In the genomic region with DNA sequence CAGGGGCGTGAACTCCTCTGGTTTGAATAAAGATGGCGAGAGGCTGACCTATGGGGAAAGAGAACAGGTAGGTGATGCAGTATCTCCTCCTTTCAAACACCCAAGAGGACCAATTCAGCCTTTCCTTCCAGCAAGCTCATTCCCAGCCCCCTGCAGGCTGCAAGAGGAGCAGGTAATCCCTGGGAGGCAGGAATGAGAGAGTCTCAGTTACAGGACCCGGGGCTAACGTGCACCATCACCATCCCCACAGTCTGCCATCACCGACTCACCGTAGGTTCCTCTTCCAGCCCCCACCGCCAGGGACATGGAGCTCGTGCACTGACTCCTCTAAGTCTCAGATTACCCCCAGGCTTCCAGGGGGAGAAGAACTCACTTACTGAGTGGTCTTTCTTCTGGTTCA, we compare ENCODE assay signal across 19 cellular contexts. TPM values are rescaled to one million over a fixed set of nuclear protein-coding genes. Genes with fewer than 3 reads are reported as not detected.
"Had no signal": no experiment of that assay in that cellular context is flagged by ENCODE, and none has a peak within 500 bp of the region (broad histone marks: within the 10 kb centered on the region; RNA-seq: fewer than 3 reads in every experiment).

No MANE protein-coding gene starts in this region.

- H3K4me3 ChIP-seq: adrenal gland, colonic mucosa, hepatocyte, ovary, testis had no signal

- H3K4me2 ChIP-seq: hepatocyte had no signal

- H3K4me1 ChIP-seq: adrenal gland, colonic mucosa, testis had no signal

- H3K27me3 ChIP-seq: adrenal gland, colonic mucosa, hepatocyte, ovary, testis had no signal

- H3K27ac Mint-ChIP-seq: activated T-helper 2 cell treated with anti-CD3 and anti-CD28 coated beads, Interferon-gamma antibody, Interleukin-2, Interleukin-4, amounts not matched to agents 10 μg/mL and 5 μg/mL and 100 μg/mL, durations not matched to agents 14 hours and 24 hours and 36 hours; immature natural killer cell; memory B cell; nephron; stimulated activated naive CD8-positive, alpha-beta T cell treated with anti-CD3 and anti-CD28 coated beads, Interleukin-15, Interleukin-2, amounts not matched to agents 100 ng/mL and 50 ng/mL, for 24 hours; T-helper 1 cell treated with Interleukin-12 subunit alpha and Interleukin-12 subunit beta and Interleukin-4 antibody, amounts not matched to agents 30 μg/mL and 1 μg/mL, for 36 hours had no signal

- H3K79me2 ChIP-seq: hepatocyte had no signal

- H3K9me3 ChIP-seq: adrenal gland, colonic mucosa, ovary, testis had no signal

- ATAC-seq: left colon had no signal

- H3K9me3 Mint-ChIP-seq: activated T-helper 2 cell treated with anti-CD3 and anti-CD28 coated beads, Interferon-gamma antibody, Interleukin-2, Interleukin-4, amounts not matched to agents 10 μg/mL and 5 μg/mL and 100 μg/mL, durations not matched to agents 14 hours and 24 hours and 36 hours; immature natural killer cell; memory B cell; nephron; stimulated activated naive CD8-positive, alpha-beta T cell treated with anti-CD3 and anti-CD28 coated beads, Interleukin-15, Interleukin-2, amounts not matched to agents 100 ng/mL and 50 ng/mL, for 24 hours; T-helper 1 cell treated with Interleukin-12 subunit alpha and Interleukin-12 subunit beta and Interleukin-4 antibody, amounts not matched to agents 30 μg/mL and 1 μg/mL, for 36 hours had no signal

- H3K27ac ChIP-seq: adrenal gland, colonic mucosa, hepatocyte, ovary, testis had no signal

- H3K4me1 Mint-ChIP-seq: immature natural killer cell, nephron had no signal

- H3K36me3 Mint-ChIP-seq: immature natural killer cell, memory B cell had no signal

- H3K4me3 Mint-ChIP-seq: immature natural killer cell; memory B cell; nephron; stimulated activated naive CD8-positive, alpha-beta T cell treated with anti-CD3 and anti-CD28 coated beads, Interleukin-15, Interleukin-2, amounts not matched to agents 100 ng/mL and 50 ng/mL, for 24 hours; T-helper 1 cell treated with Interleukin-12 subunit alpha and Interleukin-12 subunit beta and Interleukin-4 antibody, amounts not matched to agents 30 μg/mL and 1 μg/mL, for 36 hours had no signal

- H2AFZ ChIP-seq: hepatocyte had no signal

- DNase-seq: activated CD4-positive, alpha-beta T cell treated with anti-CD3 and anti-CD28 coated beads, Interleukin-2, amount 50 U/mL, for 1 hour; activated naive CD4-positive, alpha-beta T cell treated with anti-CD3 and anti-CD28 coated beads, Interleukin-2, amount 50 U/mL, for 16 hours; adrenal gland; caudate nucleus; colonic mucosa; effector CD8-positive, alpha-beta T cell; immature natural killer cell; left colon; ovary; stimulated activated CD4-positive, alpha-beta T cell treated with anti-CD3 and anti-CD28 coated beads, Interleukin-4, amount 100 ng/mL, for 1 hour; stimulated activated CD8-positive, alpha-beta memory T cell treated with anti-CD3 and anti-CD28 coated beads, Interleukin-4, amount 100 ng/mL, for 48 hours; testis had no signal

RNA-seq across cellular contexts. Expression of gene XDH, which starts 26.7 kb away (rescaled TPM):
- total RNA-seq: activated CD8-positive, alpha-beta memory T cell treated with anti-CD3 and anti-CD28 coated beads for 36 hours; activated T-helper 2 cell treated with anti-CD3 and anti-CD28 coated beads, Interferon-gamma antibody, Interleukin-2, Interleukin-4, amounts not matched to agents 10 μg/mL and 5 μg/mL and 100 μg/mL, durations not matched to agents 14 hours and 24 hours and 36 hours; adrenal gland had no signal
- polyA plus RNA-seq: immature natural killer cell, ovary had no signal
